Comparison of ENCODE assay signal across 1 cellular context in the genomic region with DNA sequence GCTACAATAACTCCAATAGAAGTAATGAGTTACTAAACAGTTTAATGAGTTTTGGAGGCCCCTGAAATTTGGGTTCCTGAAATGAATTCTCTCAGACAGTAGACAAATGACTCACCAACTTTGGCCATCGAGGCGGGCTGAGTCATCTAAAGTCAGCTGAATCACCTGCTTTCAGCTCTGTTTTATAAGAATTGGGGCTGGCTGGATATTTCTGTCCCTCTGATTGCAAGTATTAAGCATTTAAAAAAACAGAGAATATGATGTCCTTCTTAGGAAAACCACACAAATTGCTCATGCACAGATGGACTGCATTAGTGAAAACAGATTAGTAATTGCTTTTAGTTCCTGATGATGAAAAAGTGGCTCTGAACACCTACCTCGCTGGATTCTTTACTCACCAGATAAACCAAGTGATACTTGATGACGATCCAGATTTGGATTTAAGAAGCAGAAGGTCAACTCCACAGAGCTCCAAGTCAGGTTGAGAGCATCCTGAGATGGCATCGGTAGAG.
TF ChIP-seq lines count a peak whose summit lies in the region.

No MANE protein-coding gene starts in this region.

TF ChIP-seq in GM12878, 131 proteins besides CTCF, POLR2A, EP300 and RAD21 (continued from another document):
- TF ChIP-seq, protein P1, sequence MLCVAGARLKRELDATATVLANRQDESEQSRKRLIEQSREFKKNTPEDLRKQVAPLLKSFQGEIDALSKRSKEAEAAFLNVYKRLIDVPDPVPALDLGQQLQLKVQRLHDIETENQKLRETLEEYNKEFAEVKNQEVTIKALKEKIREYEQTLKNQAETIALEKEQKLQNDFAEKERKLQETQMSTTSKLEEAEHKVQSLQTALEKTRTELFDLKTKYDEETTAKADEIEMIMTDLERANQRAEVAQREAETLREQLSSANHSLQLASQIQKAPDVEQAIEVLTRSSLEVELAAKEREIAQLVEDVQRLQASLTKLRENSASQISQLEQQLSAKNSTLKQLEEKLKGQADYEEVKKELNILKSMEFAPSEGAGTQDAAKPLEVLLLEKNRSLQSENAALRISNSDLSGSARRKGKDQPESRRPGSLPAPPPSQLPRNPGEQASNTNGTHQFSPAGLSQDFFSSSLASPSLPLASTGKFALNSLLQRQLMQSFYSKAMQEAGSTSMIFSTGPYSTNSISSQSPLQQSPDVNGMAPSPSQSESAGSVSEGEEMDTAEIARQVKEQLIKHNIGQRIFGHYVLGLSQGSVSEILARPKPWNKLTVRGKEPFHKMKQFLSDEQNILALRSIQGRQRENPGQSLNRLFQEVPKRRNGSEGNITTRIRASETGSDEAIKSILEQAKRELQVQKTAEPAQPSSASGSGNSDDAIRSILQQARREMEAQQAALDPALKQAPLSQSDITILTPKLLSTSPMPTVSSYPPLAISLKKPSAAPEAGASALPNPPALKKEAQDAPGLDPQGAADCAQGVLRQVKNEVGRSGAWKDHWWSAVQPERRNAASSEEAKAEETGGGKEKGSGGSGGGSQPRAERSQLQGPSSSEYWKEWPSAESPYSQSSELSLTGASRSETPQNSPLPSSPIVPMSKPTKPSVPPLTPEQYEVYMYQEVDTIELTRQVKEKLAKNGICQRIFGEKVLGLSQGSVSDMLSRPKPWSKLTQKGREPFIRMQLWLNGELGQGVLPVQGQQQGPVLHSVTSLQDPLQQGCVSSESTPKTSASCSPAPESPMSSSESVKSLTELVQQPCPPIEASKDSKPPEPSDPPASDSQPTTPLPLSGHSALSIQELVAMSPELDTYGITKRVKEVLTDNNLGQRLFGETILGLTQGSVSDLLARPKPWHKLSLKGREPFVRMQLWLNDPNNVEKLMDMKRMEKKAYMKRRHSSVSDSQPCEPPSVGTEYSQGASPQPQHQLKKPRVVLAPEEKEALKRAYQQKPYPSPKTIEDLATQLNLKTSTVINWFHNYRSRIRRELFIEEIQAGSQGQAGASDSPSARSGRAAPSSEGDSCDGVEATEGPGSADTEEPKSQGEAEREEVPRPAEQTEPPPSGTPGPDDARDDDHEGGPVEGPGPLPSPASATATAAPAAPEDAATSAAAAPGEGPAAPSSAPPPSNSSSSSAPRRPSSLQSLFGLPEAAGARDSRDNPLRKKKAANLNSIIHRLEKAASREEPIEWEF (IDR thresholded peaks at IDR 0.05; ENCODE audit: insufficient replicate concordance, low read depth, low read length) = no peak
- TF ChIP-seq ASH2L (IDR thresholded peaks at IDR 0.05; ENCODE audit: borderline replicate concordance, low read depth) (no peak), RFX5 (IDR thresholded peaks at IDR 0.05; ENCODE audit: low read depth, low read length) (no peak), MXI1 (IDR thresholded peaks at IDR 0.05; ENCODE audit: low read depth, low read length) (no peak), CREB1 (IDR thresholded peaks at IDR 0.05; ENCODE audit: low read depth) (no peak), NR2F1 (conservative IDR thresholded peaks at IDR 0.05) (no peak), IRF4 (IDR thresholded peaks at IDR 0.05; ENCODE audit: low read depth, low read length) (peak; percentile 57; the same call in 1 of the 2 replicates), ZNF24 (IDR thresholded peaks at IDR 0.05) (0 out of 2 replicates have a peak, but pooled peaks have one; percentile 27), ZNF274 (IDR thresholded peaks at IDR 0.05; ENCODE audit: insufficient read depth, insufficient read length) (no peak), KAT2A (conservative IDR thresholded peaks at IDR 0.05; ENCODE audit: control insufficient read depth, low read depth, low read length) (no peak), YBX1 (IDR thresholded peaks at IDR 0.05) (no peak), PAX5 (IDR thresholded peaks at IDR 0.05; ENCODE audit: borderline replicate concordance, low read depth, low read length) (no peak), ESRRA (IDR thresholded peaks at IDR 0.05; ENCODE audit: low read length) (no peak), HDAC6 (IDR thresholded peaks at IDR 0.05; ENCODE audit: unreplicated experiment) (no peak), ZBTB33 (IDR thresholded peaks at IDR 0.05) (no peak), CHD2 (IDR thresholded peaks at IDR 0.05; ENCODE audit: borderline replicate concordance, low read depth, low read length) (no peak), SRF (IDR thresholded peaks at IDR 0.05; ENCODE audit: low read depth in 2 of 2, low read length in 2 of 2) (0 out of 4 replicates have a peak, but pooled peaks of 1 of the 2 experiments have one; percentile 44), STAT1 (conservative IDR thresholded peaks at IDR 0.05) (no peak), TARDBP (IDR thresholded peaks at IDR 0.05; ENCODE audit: borderline replicate concordance) (no peak)
- TF ChIP-seq, protein P2, sequence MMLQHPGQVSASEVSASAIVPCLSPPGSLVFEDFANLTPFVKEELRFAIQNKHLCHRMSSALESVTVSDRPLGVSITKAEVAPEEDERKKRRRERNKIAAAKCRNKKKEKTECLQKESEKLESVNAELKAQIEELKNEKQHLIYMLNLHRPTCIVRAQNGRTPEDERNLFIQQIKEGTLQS (IDR thresholded peaks at IDR 0.05; ENCODE audit: borderline replicate concordance, extremely low read depth, low read depth, low read length) = no peak
- TF ChIP-seq, protein P3, sequence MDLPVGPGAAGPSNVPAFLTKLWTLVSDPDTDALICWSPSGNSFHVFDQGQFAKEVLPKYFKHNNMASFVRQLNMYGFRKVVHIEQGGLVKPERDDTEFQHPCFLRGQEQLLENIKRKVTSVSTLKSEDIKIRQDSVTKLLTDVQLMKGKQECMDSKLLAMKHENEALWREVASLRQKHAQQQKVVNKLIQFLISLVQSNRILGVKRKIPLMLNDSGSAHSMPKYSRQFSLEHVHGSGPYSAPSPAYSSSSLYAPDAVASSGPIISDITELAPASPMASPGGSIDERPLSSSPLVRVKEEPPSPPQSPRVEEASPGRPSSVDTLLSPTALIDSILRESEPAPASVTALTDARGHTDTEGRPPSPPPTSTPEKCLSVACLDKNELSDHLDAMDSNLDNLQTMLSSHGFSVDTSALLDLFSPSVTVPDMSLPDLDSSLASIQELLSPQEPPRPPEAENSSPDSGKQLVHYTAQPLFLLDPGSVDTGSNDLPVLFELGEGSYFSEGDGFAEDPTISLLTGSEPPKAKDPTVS (IDR thresholded peaks at IDR 0.05; ENCODE audit: low read depth, low read length) = no peak
- TF ChIP-seq, protein P4, sequence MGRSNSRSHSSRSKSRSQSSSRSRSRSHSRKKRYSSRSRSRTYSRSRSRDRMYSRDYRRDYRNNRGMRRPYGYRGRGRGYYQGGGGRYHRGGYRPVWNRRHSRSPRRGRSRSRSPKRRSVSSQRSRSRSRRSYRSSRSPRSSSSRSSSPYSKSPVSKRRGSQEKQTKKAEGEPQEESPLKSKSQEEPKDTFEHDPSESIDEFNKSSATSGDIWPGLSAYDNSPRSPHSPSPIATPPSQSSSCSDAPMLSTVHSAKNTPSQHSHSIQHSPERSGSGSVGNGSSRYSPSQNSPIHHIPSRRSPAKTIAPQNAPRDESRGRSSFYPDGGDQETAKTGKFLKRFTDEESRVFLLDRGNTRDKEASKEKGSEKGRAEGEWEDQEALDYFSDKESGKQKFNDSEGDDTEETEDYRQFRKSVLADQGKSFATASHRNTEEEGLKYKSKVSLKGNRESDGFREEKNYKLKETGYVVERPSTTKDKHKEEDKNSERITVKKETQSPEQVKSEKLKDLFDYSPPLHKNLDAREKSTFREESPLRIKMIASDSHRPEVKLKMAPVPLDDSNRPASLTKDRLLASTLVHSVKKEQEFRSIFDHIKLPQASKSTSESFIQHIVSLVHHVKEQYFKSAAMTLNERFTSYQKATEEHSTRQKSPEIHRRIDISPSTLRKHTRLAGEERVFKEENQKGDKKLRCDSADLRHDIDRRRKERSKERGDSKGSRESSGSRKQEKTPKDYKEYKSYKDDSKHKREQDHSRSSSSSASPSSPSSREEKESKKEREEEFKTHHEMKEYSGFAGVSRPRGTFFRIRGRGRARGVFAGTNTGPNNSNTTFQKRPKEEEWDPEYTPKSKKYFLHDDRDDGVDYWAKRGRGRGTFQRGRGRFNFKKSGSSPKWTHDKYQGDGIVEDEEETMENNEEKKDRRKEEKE (IDR thresholded peaks at IDR 0.05) = no peak
